Comparison of ENCODE assay signal across 9 cellular contexts in the genomic region with DNA sequence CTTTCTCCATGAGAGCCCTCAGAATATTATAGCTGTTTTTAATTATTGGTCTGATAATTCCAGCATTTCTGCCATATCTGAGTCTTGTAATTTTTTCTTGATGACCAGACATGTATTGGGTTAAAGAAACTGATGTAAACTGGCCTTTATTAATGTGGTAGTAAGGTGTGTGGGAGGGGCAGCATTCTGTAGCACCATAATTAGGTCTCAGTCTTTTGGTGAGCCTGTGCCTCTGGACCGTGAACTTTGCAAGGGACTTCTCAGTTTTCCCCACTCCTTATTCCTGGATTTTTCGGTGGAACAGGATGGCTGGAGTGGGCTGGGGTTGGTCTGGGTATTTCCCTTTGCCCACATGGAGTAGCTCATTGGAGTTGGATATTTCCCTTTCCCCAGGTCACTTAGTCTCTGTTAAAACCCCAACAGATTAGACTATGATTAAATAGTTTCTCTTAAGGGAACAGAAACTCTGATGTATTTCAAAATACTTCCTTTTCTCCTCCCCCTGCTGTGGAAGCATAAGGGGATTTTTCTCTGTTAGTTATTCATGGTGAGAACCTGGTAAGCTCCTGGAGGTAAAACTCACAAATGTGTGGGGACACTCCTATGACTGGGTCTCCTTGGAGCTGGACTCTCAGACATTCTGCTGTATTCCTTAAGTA. TPM values are rescaled to one million over a fixed set of nuclear protein-coding genes. Genes with fewer than 3 reads are reported as not detected.
A peak's percentile ranks its signal among the peaks of the same experiment; 100 is the strongest.
DNase-seq lines count a peak whose midpoint lies in the region; ATAC-seq and TF ChIP-seq lines count a peak whose summit lies in the region.
"Had no signal": no experiment of that assay in that cellular context is flagged by ENCODE, and none has a peak within 500 bp of the region (broad histone marks: within the 10 kb centered on the region; RNA-seq: fewer than 3 reads in every experiment).

No MANE protein-coding gene starts in this region.

- H3K27me3 Mint-ChIP-seq in T-helper 17 cell (no peaks in the 10 kb centered on the region), type B pancreatic cell (no peaks in the 10 kb centered on the region)
- H3K27me3 Mint-ChIP-seq in activated T-helper 1 cell treated with anti-CD3 and anti-CD28 coated beads, Interleukin-12 subunit alpha, Interleukin-12 subunit beta, Interleukin-2, Interleukin-4 antibody, amounts not matched to agents 30 ng/mL and 10 ng/mL and 1 ng/mL, durations not matched to agents 14 hours and 24 hours and 36 hours (ENCODE audit: insufficient read depth) = no peaks in the 10 kb centered on the region

- no peaks in the 10 kb centered on the region for H4K20me1 ChIP-seq in DOHH2 (ENCODE audit: control insufficient read depth, insufficient read depth, low read depth, low read length)

- H3F3A ChIP-seq in DOHH2 (ENCODE audit: control insufficient read depth, insufficient read depth) = no peaks in the 10 kb centered on the region

- DNase-seq in T-helper 17 cell = no peak
- no peak for DNase-seq in activated T-helper 1 cell treated with anti-CD3 and anti-CD28 coated beads, Interleukin-12 subunit alpha, Interleukin-12 subunit beta, Interleukin-2, Interleukin-4 antibody, amounts not matched to agents 30 ng/mL and 10 ng/mL and 1 ng/mL, durations not matched to agents 14 hours and 24 hours and 36 hours (ENCODE audit: low spot score)
- no peak for DNase-seq in type B pancreatic cell (ENCODE audit: extremely low spot score, unreplicated experiment)
- no peak for DNase-seq in HAP-1 (ENCODE audit: low spot score in 2 of 2)
- DNase-seq in coronary artery (ENCODE audit: low spot score) = no peak
- DNase-seq: small intestine had no signal

- no peaks in the 10 kb centered on the region for H3K9me3 Mint-ChIP-seq in activated T-helper 1 cell treated with anti-CD3 and anti-CD28 coated beads, Interleukin-12 subunit alpha, Interleukin-12 subunit beta, Interleukin-2, Interleukin-4 antibody, amounts not matched to agents 30 ng/mL and 10 ng/mL and 1 ng/mL, durations not matched to agents 14 hours and 24 hours and 36 hours
- no peaks in the 10 kb centered on the region for H3K9me3 Mint-ChIP-seq in type B pancreatic cell

- in situ Hi-C loops in HAP-1 (cut with MboI; ENCODE audit: low sequenced_read_pairs) = no loop called here

- intact Hi-C loops in activated T-helper 1 cell treated with anti-CD3 and anti-CD28 coated beads, Interleukin-12 subunit alpha, Interleukin-12 subunit beta, Interleukin-2, Interleukin-4 antibody, amounts not matched to agents 30 ng/mL and 10 ng/mL and 1 ng/mL, durations not matched to agents 14 hours and 24 hours and 36 hours (cut with micrococcal nuclease) = no loop called here

- H3K27me3 ChIP-seq in DOHH2 (ENCODE audit: control insufficient read depth, low read length) = no peaks in the 10 kb centered on the region
- no peaks in the 10 kb centered on the region for H3K27me3 ChIP-seq in HAP-1 (ENCODE audit: low read depth)

- H3K4me2 ChIP-seq in DOHH2 (ENCODE audit: low read length) = peak overlapping the region; percentile 30

- H3K4me3 Mint-ChIP-seq in T-helper 17 cell (no peak overlapping the region), type B pancreatic cell (no peak overlapping the region)
- H3K4me3 Mint-ChIP-seq in activated T-helper 1 cell treated with anti-CD3 and anti-CD28 coated beads, Interleukin-12 subunit alpha, Interleukin-12 subunit beta, Interleukin-2, Interleukin-4 antibody, amounts not matched to agents 30 ng/mL and 10 ng/mL and 1 ng/mL, durations not matched to agents 14 hours and 24 hours and 36 hours = no peak overlapping the region

- no peaks in the 10 kb centered on the region for H3K9me2 ChIP-seq in DOHH2 (replicated peaks; ENCODE audit: control insufficient read depth, low read length)

- H3K4me1 ChIP-seq in DOHH2 (ENCODE audit: control insufficient read depth, low read length) (peaks cover 14% of the 10 kb centered on the region), HAP-1 (peaks cover 14% of the 10 kb centered on the region)

- ATAC-seq in GM19452 (IDR thresholded peaks at IDR 0.05; ENCODE audit: unreplicated experiment) = peak; percentile 81
- ATAC-seq in HG03066 (IDR thresholded peaks at IDR 0.05; ENCODE audit: low read depth, unreplicated experiment) = peak; percentile 87
- ATAC-seq in T-helper 17 cell = peak; percentile 37

- H3K36me3 ChIP-seq in DOHH2 (ENCODE audit: control insufficient read depth, low read length) = no peaks in the 10 kb centered on the region
- H3K36me3 ChIP-seq in HAP-1 (replicated peaks) = no peaks in the 10 kb centered on the region

- TF ChIP-seq CTCF in DOHH2 (IDR thresholded peaks at IDR 0.05; ENCODE audit: low read depth, low read length, poor library complexity, severe bottlenecking) = no peak
- TF ChIP-seq CTCF in type B pancreatic cell (conservative IDR thresholded peaks at IDR 0.05) = no peak
- TF ChIP-seq CTCF in coronary artery (IDR thresholded peaks at IDR 0.05) = no peak

- H3K27ac Mint-ChIP-seq in T-helper 17 cell = no peak overlapping the region
- H3K27ac Mint-ChIP-seq in activated T-helper 1 cell treated with anti-CD3 and anti-CD28 coated beads, Interleukin-12 subunit alpha, Interleukin-12 subunit beta, Interleukin-2, Interleukin-4 antibody, amounts not matched to agents 30 ng/mL and 10 ng/mL and 1 ng/mL, durations not matched to agents 14 hours and 24 hours and 36 hours = no peak overlapping the region
- no peak overlapping the region for H3K27ac Mint-ChIP-seq in type B pancreatic cell

- peaks cover 3% of the 10 kb centered on the region for H3K4me1 Mint-ChIP-seq in T-helper 17 cell
- H3K4me1 Mint-ChIP-seq in activated T-helper 1 cell treated with anti-CD3 and anti-CD28 coated beads, Interleukin-12 subunit alpha, Interleukin-12 subunit beta, Interleukin-2, Interleukin-4 antibody, amounts not matched to agents 30 ng/mL and 10 ng/mL and 1 ng/mL, durations not matched to agents 14 hours and 24 hours and 36 hours (ENCODE audit: low read depth) = no peaks in the 10 kb centered on the region
- H3K4me1 Mint-ChIP-seq in type B pancreatic cell (ENCODE audit: unreplicated experiment) = no peaks in the 10 kb centered on the region

- H3K9me3 ChIP-seq in DOHH2 (ENCODE audit: control insufficient read depth, insufficient read depth, low read length) = no peaks in the 10 kb centered on the region
- no peaks in the 10 kb centered on the region for H3K9me3 ChIP-seq in T-helper 17 cell (ENCODE audit: control insufficient read depth, low read length, poor library complexity, severe bottlenecking)
- H3K9me3 ChIP-seq in HAP-1 = no peaks in the 10 kb centered on the region

- H3K27ac ChIP-seq in DOHH2 (ENCODE audit: low read depth, low read length) (no peak overlapping the region), coronary artery (no peak overlapping the region)

- H3K4me3 ChIP-seq in DOHH2 (ENCODE audit: low read length) = no peak overlapping the region
- H3K4me3 ChIP-seq in HAP-1 = no peak overlapping the region
- H3K4me3 ChIP-seq in coronary artery = no peak overlapping the region

- peaks cover 7% of the 10 kb centered on the region for H3K36me3 Mint-ChIP-seq in T-helper 17 cell (ENCODE audit: low read depth)
- H3K36me3 Mint-ChIP-seq in activated T-helper 1 cell treated with anti-CD3 and anti-CD28 coated beads, Interleukin-12 subunit alpha, Interleukin-12 subunit beta, Interleukin-2, Interleukin-4 antibody, amounts not matched to agents 30 ng/mL and 10 ng/mL and 1 ng/mL, durations not matched to agents 14 hours and 24 hours and 36 hours (ENCODE audit: low read depth) = no peaks in the 10 kb centered on the region
- H3K36me3 Mint-ChIP-seq in type B pancreatic cell = peaks cover 14% of the 10 kb centered on the region

- no peaks in the 10 kb centered on the region for H3K79me2 ChIP-seq in DOHH2 (ENCODE audit: control insufficient read depth, low read length)

RNA-seq across cellular contexts. Expression of a gene that starts 52.4 kb away (rescaled TPM):
- 1 to 10 TPM; 3.2 TPM for total RNA-seq in T-helper 17 cell
- total RNA-seq in activated T-helper 1 cell treated with anti-CD3 and anti-CD28 coated beads, Interleukin-12 subunit alpha, Interleukin-12 subunit beta, Interleukin-2, Interleukin-4 antibody, amounts not matched to agents 30 ng/mL and 10 ng/mL and 1 ng/mL, durations not matched to agents 14 hours and 24 hours and 36 hours = 3.4 and 3.5 TPM in 2 replicates
- 6.3 and 11.6 TPM in 2 replicates for total RNA-seq in type B pancreatic cell (ENCODE audit: low replicate concordance)

RNA-seq across cellular contexts. Expression of a gene that starts 57.7 kb away (rescaled TPM):
- total RNA-seq in T-helper 17 cell (1 to 10 TPM; 9.2 to 9.3 TPM), type B pancreatic cell (ENCODE audit: low replicate concordance) (15.8 and 22.1 TPM in 2 replicates)
- total RNA-seq in activated T-helper 1 cell treated with anti-CD3 and anti-CD28 coated beads, Interleukin-12 subunit alpha, Interleukin-12 subunit beta, Interleukin-2, Interleukin-4 antibody, amounts not matched to agents 30 ng/mL and 10 ng/mL and 1 ng/mL, durations not matched to agents 14 hours and 24 hours and 36 hours = 12.4 and 12.6 TPM in 2 replicates

Comparison
In these comparisons a context has a peak if more than half of its experiments do, and no peak if none do; other contexts are left out.
1. ATAC-seq: peak in every context shown above with its lines; median percentile 87 in HG03066; 81 in GM19452; 37 in T-helper 17 cell.